ENCODE assay signal across 24 cellular contexts in the genomic region with DNA sequence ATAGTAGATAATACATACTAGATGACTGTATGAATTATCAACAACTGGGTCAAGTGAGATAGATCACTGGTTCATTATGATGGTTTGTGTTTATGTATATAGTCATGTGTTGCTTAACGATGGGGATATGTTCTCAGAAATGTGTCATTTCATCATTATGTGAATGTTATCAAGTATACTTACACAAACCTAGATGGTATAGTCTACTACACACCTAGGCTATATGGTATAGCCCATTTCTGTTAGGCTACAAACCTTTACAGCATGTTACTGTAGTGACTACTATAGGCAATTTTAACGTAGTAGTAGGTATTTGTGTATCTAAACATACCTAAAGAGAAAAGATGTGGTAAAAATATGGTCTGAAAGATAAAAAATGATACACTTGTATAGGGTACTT.
"Had no signal": no experiment of that assay in that cellular context is flagged by ENCODE, and none has a peak within 500 bp of the region (broad histone marks: within the 10 kb centered on the region; RNA-seq: fewer than 3 reads in every experiment).

No MANE protein-coding gene starts in this region.

- H3K4me3 ChIP-seq: colonic mucosa, coronary artery, dorsolateral prefrontal cortex, esophagus muscularis mucosa, esophagus squamous epithelium, gastrocnemius medialis, gastroesophageal sphincter, heart left ventricle, heart right ventricle had no signal

- H3K9me3 Mint-ChIP-seq: dendritic cell treated with granulocyte-macrophage colony-stimulating factor and Interleukin-4, amounts not matched to agents 40 ng/mL and 50 ng/mL, for 4 days; effector memory CD8-positive, alpha-beta T cell had no signal

- H3K27ac Mint-ChIP-seq: dendritic cell treated with granulocyte-macrophage colony-stimulating factor and Interleukin-4, amounts not matched to agents 40 ng/mL and 50 ng/mL, for 4 days had no signal

- H3K27me3 Mint-ChIP-seq: dendritic cell treated with granulocyte-macrophage colony-stimulating factor and Interleukin-4, amounts not matched to agents 40 ng/mL and 50 ng/mL, for 4 days; effector memory CD8-positive, alpha-beta T cell had no signal

- DNase-seq: colonic mucosa; cortex of kidney; dermis blood vessel endothelial cell; dorsolateral prefrontal cortex; effector CD4-positive, alpha-beta T cell; effector CD8-positive, alpha-beta T cell; effector memory CD4-positive, alpha-beta T cell; effector memory CD8-positive, alpha-beta T cell; esophagus squamous epithelium; foreskin fibroblast; foreskin keratinocyte; foreskin melanocyte; gastrocnemius medialis; glutamatergic neuron; head of caudate nucleus; heart left ventricle; heart right ventricle had no signal

- H3K9me3 ChIP-seq: colonic mucosa, esophagus muscularis mucosa, esophagus squamous epithelium, gastrocnemius medialis, gastroesophageal sphincter had no signal

- H3K27me3 ChIP-seq: colonic mucosa, dorsolateral prefrontal cortex, esophagus muscularis mucosa, esophagus squamous epithelium, foreskin keratinocyte, gastrocnemius medialis, gastroesophageal sphincter, heart left ventricle, heart right ventricle had no signal

- H3K4me3 Mint-ChIP-seq: dendritic cell treated with granulocyte-macrophage colony-stimulating factor and Interleukin-4, amounts not matched to agents 40 ng/mL and 50 ng/mL, for 4 days; effector memory CD8-positive, alpha-beta T cell had no signal

- H3K4me1 ChIP-seq: colonic mucosa, esophagus muscularis mucosa, esophagus squamous epithelium, foreskin keratinocyte, gastroesophageal sphincter, heart left ventricle, heart right ventricle had no signal

- H3K27ac ChIP-seq: colonic mucosa, coronary artery, dorsolateral prefrontal cortex, epithelial cell of prostate, esophagus muscularis mucosa, esophagus squamous epithelium, foreskin keratinocyte, gastrocnemius medialis, gastroesophageal sphincter, heart left ventricle, heart right ventricle had no signal

- FAIRE-seq: endothelial cell of umbilical vein had no signal

- ATAC-seq: effector memory CD8-positive, alpha-beta T cell; esophagus mucosa; foreskin keratinocyte; gastrocnemius medialis; gastroesophageal sphincter; heart left ventricle; heart right ventricle had no signal

- H3K36me3 ChIP-seq: colonic mucosa, gastroesophageal sphincter had no signal
